Comparison of ENCODE assay signal across 1 cellular context in genomic region chr9:92147030-92147853, GRCh38.
TF ChIP-seq lines count a peak whose summit lies in the region.

No MANE protein-coding gene starts in this region.

TF ChIP-seq in K562, 482 proteins besides CTCF, POLR2A, EP300 and RAD21 (continued from another document and continues in another):
- TF ChIP-seq, protein P1, sequence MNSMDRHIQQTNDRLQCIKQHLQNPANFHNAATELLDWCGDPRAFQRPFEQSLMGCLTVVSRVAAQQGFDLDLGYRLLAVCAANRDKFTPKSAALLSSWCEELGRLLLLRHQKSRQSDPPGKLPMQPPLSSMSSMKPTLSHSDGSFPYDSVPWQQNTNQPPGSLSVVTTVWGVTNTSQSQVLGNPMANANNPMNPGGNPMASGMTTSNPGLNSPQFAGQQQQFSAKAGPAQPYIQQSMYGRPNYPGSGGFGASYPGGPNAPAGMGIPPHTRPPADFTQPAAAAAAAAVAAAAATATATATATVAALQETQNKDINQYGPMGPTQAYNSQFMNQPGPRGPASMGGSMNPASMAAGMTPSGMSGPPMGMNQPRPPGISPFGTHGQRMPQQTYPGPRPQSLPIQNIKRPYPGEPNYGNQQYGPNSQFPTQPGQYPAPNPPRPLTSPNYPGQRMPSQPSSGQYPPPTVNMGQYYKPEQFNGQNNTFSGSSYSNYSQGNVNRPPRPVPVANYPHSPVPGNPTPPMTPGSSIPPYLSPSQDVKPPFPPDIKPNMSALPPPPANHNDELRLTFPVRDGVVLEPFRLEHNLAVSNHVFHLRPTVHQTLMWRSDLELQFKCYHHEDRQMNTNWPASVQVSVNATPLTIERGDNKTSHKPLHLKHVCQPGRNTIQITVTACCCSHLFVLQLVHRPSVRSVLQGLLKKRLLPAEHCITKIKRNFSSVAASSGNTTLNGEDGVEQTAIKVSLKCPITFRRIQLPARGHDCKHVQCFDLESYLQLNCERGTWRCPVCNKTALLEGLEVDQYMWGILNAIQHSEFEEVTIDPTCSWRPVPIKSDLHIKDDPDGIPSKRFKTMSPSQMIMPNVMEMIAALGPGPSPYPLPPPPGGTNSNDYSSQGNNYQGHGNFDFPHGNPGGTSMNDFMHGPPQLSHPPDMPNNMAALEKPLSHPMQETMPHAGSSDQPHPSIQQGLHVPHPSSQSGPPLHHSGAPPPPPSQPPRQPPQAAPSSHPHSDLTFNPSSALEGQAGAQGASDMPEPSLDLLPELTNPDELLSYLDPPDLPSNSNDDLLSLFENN (IDR thresholded peaks at IDR 0.05; ENCODE audit: low read depth in 2 of 2, low read length in 2 of 2) = 0 out of 4 replicates have a peak, but pooled peaks of 1 of the 2 experiments have one; percentile 31
- no peak for TF ChIP-seq SMAD1 (IDR thresholded peaks at IDR 0.05; ENCODE audit: low read depth, low read length, partially characterized antibody)
- no peak for TF ChIP-seq ZNF143 (CRISPR knock-in tag; IDR thresholded peaks at IDR 0.05)
- TF ChIP-seq ZNF830 (CRISPR knock-in tag; IDR thresholded peaks at IDR 0.05) = no peak
- TF ChIP-seq ETV1 (tag; conservative IDR thresholded peaks at IDR 0.05; ENCODE audit: low read depth) = no peak; the same call in 1 of the 2 replicates
- TF ChIP-seq CC2D1A (IDR thresholded peaks at IDR 0.05) = peak; percentile 60; the same call in 1 of the 2 replicates
- no peak for TF ChIP-seq GTF2F1 (IDR thresholded peaks at IDR 0.05; ENCODE audit: low read depth, low read length)
- TF ChIP-seq CREBBP (IDR thresholded peaks at IDR 0.05; ENCODE audit: low read depth, low read length) = no peak
- TF ChIP-seq ZNF146 (CRISPR knock-in tag; IDR thresholded peaks at IDR 0.05; ENCODE audit: unreplicated experiment) = no peak
- TF ChIP-seq, protein P2, sequence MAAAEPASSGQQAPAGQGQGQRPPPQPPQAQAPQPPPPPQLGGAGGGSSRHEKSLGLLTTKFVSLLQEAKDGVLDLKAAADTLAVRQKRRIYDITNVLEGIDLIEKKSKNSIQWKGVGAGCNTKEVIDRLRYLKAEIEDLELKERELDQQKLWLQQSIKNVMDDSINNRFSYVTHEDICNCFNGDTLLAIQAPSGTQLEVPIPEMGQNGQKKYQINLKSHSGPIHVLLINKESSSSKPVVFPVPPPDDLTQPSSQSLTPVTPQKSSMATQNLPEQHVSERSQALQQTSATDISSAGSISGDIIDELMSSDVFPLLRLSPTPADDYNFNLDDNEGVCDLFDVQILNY (CRISPR knock-in tag; IDR thresholded peaks at IDR 0.05) = no peak
- 0 out of 2 replicates have a peak, but pooled peaks have one; percentile 27 for TF ChIP-seq ZBTB7A (IDR thresholded peaks at IDR 0.05; ENCODE audit: borderline replicate concordance, control insufficient read depth, low read depth, low read length)
- no peak for TF ChIP-seq CAMTA2 (CRISPR knock-in tag; conservative IDR thresholded peaks at IDR 0.05)
- peak; percentile 42; the same call in 1 of the 2 replicates for TF ChIP-seq PHF8 (IDR thresholded peaks at IDR 0.05; ENCODE audit: borderline replicate concordance, low read length)
- no peak for TF ChIP-seq MCM5 (IDR thresholded peaks at IDR 0.05; ENCODE audit: low read depth)
- no peak for TF ChIP-seq XRCC3 (IDR thresholded peaks at IDR 0.05)
- TF ChIP-seq, protein P3, sequence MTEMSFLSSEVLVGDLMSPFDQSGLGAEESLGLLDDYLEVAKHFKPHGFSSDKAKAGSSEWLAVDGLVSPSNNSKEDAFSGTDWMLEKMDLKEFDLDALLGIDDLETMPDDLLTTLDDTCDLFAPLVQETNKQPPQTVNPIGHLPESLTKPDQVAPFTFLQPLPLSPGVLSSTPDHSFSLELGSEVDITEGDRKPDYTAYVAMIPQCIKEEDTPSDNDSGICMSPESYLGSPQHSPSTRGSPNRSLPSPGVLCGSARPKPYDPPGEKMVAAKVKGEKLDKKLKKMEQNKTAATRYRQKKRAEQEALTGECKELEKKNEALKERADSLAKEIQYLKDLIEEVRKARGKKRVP (CRISPR knock-in tag; IDR thresholded peaks at IDR 0.05) = peak; percentile 51; the same call in 1 of the 2 replicates
- no peak for TF ChIP-seq NFIX (CRISPR knock-in tag; IDR thresholded peaks at IDR 0.05; ENCODE audit: low read depth)
- 0 out of 2 replicates have a peak, but pooled peaks have one; percentile 73 for TF ChIP-seq OTX1 (CRISPR knock-in tag; IDR thresholded peaks at IDR 0.05)
- TF ChIP-seq, protein P4, sequence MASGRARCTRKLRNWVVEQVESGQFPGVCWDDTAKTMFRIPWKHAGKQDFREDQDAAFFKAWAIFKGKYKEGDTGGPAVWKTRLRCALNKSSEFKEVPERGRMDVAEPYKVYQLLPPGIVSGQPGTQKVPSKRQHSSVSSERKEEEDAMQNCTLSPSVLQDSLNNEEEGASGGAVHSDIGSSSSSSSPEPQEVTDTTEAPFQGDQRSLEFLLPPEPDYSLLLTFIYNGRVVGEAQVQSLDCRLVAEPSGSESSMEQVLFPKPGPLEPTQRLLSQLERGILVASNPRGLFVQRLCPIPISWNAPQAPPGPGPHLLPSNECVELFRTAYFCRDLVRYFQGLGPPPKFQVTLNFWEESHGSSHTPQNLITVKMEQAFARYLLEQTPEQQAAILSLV (tag; IDR thresholded peaks at IDR 0.05) = peak; percentile 54; the same call in 1 of the 2 replicates
- no peak for TF ChIP-seq SP2 (IDR thresholded peaks at IDR 0.05; ENCODE audit: extremely low read depth, low read depth, low read length, poor library complexity, severe bottlenecking)
- no peak for TF ChIP-seq FOXO4 (CRISPR knock-in tag; IDR thresholded peaks at IDR 0.05)
- TF ChIP-seq POLR2AphosphoS5 (IDR thresholded peaks at IDR 0.05; ENCODE audit: control insufficient read depth, insufficient read depth, low read depth, low read length) = peak; percentile 42; the same call in 1 of the 2 replicates
- no peak for TF ChIP-seq FOXK1 (CRISPR knock-in tag; IDR thresholded peaks at IDR 0.05; ENCODE audit: borderline replicate concordance)
- TF ChIP-seq AFF4 (CRISPR knock-in tag; IDR thresholded peaks at IDR 0.05) = no peak
- TF ChIP-seq ZNF217 (CRISPR knock-in tag; IDR thresholded peaks at IDR 0.05) = no peak
- TF ChIP-seq HDAC1 (IDR thresholded peaks at IDR 0.05) = peak; percentile 24 to 97; a peak in 3 of 4 replicates
- TF ChIP-seq HCFC1 (IDR thresholded peaks at IDR 0.05; ENCODE audit: low read depth, low read length) = 0 out of 2 replicates have a peak, but pooled peaks have one; percentile 8
- TF ChIP-seq, protein P5, sequence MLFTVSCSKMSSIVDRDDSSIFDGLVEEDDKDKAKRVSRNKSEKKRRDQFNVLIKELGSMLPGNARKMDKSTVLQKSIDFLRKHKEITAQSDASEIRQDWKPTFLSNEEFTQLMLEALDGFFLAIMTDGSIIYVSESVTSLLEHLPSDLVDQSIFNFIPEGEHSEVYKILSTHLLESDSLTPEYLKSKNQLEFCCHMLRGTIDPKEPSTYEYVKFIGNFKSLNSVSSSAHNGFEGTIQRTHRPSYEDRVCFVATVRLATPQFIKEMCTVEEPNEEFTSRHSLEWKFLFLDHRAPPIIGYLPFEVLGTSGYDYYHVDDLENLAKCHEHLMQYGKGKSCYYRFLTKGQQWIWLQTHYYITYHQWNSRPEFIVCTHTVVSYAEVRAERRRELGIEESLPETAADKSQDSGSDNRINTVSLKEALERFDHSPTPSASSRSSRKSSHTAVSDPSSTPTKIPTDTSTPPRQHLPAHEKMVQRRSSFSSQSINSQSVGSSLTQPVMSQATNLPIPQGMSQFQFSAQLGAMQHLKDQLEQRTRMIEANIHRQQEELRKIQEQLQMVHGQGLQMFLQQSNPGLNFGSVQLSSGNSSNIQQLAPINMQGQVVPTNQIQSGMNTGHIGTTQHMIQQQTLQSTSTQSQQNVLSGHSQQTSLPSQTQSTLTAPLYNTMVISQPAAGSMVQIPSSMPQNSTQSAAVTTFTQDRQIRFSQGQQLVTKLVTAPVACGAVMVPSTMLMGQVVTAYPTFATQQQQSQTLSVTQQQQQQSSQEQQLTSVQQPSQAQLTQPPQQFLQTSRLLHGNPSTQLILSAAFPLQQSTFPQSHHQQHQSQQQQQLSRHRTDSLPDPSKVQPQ (CRISPR knock-in tag; IDR thresholded peaks at IDR 0.05; ENCODE audit: borderline replicate concordance) = no peak
- TF ChIP-seq FOXA3 (CRISPR knock-in tag; conservative IDR thresholded peaks at IDR 0.05 in 1 of 2, IDR thresholded peaks at IDR 0.05 in 1 of 2) = peak; percentile 35 to 89; a peak in 3 of 4 replicates
- peak; percentile 68 for TF ChIP-seq NCOA1 (IDR thresholded peaks at IDR 0.05; ENCODE audit: low read depth)
- no peak for TF ChIP-seq SLC30A9 (CRISPR knock-in tag; IDR thresholded peaks at IDR 0.05)
- no peak for TF ChIP-seq ELK1 (CRISPR knock-in tag; IDR thresholded peaks at IDR 0.05)
- TF ChIP-seq MXI1 (IDR thresholded peaks at IDR 0.05; ENCODE audit: low read depth, low read length) = no peak
- peak; percentile 70 for TF ChIP-seq RBFOX2 (IDR thresholded peaks at IDR 0.05; ENCODE audit: low read depth, low read length)
- no peak for TF ChIP-seq KAT8 (IDR thresholded peaks at IDR 0.05; ENCODE audit: low read depth)
- peak; percentile 82 for TF ChIP-seq EP400 (IDR thresholded peaks at IDR 0.05)
- no peak for TF ChIP-seq GTF2A2 (tag; IDR thresholded peaks at IDR 0.05)
- TF ChIP-seq ZC3H4 (CRISPR knock-in tag; IDR thresholded peaks at IDR 0.05; ENCODE audit: borderline replicate concordance) = no peak
- TF ChIP-seq E2F8 (IDR thresholded peaks at IDR 0.05; ENCODE audit: low read depth, partially characterized antibody) = no peak
- peak; percentile 67; the same call in 1 of the 2 replicates for TF ChIP-seq ZBTB5 (IDR thresholded peaks at IDR 0.05)
- no peak for TF ChIP-seq MCM2 (IDR thresholded peaks at IDR 0.05; ENCODE audit: low read depth)
- no peak for TF ChIP-seq PHTF2 (CRISPR knock-in tag; IDR thresholded peaks at IDR 0.05)
